ENCODE assay signal across 13 cellular contexts in the genomic region with DNA sequence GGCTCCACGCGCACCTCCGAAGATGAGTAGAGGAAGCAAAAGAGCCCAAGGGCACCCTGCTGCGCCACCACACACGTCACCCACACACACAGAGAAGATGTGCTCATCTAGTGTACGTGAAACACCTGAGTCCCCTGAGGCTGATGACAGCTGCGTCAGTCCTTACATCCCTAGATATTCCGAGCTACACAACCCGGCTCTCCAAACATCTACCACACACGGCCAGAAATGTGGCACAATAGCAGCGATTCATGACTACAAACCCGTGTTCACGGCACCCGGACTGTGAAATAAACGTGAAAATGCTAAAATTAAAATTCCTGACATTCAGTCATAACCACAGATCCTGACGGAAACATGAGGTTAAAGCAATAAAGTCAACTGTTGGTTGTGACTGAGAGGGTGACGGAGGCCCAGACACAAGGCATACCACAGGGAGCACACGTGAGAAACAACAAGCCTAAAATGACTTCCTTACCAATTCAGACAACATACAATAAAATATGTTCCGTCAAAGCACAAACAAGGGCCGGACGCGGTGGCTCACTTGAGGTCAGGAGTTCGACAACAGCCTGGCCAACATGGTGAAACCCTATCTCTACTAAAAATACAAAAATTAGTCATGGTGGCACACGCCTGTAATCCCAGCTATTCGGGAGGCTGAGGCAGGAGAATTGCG. TPM values are rescaled to one million over a fixed set of nuclear protein-coding genes. Genes with fewer than 3 reads are reported as not detected.
DNase-seq lines count a peak whose midpoint lies in the region; ATAC-seq, FAIRE-seq and TF ChIP-seq lines count a peak whose summit lies in the region.
"Had no signal": no experiment of that assay in that cellular context is flagged by ENCODE, and none has a peak within 500 bp of the region (broad histone marks: within the 10 kb centered on the region; RNA-seq: fewer than 3 reads in every experiment).

No MANE protein-coding gene starts in this region.

- H3K18ac ChIP-seq in H9 (ENCODE audit: insufficient read length, low read depth, low read length), result no peak overlapping the region

- H3K9me1 ChIP-seq in K562 (ENCODE audit: control insufficient read depth, insufficient read depth, low read length), result no peaks in the 10 kb centered on the region

- H3K4me3 Mint-ChIP-seq in H9, result no peak overlapping the region
- no peak overlapping the region for H3K4me3 Mint-ChIP-seq in naive B cell

- H3K27ac ChIP-seq in H9 (ENCODE audit: insufficient read length, low read depth, low read length), result no peak overlapping the region
- no peak overlapping the region for H3K27ac ChIP-seq in K562 (ENCODE audit: extremely low read depth, low read depth, low read length)

- DNase-seq in H9 (no peak), K562 (ENCODE audit: extremely low read depth in 1 of 4, low spot score in 3 of 4) (no peak), naive B cell (no peak), T-helper 1 cell (no peak)
- DNase-seq: activated T-cell treated with anti-CD3 and anti-CD28 coated beads, Interleukin-2, amount 50 U/mL, for 48 hours; DND-41; NCI-H146; NCI-H748 treated with DMSO at 0.1 percent for 48 hours; SHP77 treated with DMSO at 0.1 percent for 48 hours had no signal

- peaks cover 90% of the 10 kb centered on the region for H3K36me3 ChIP-seq in K562 (ENCODE audit: control insufficient read depth, insufficient read depth, low read length)

- H3K9me3 Mint-ChIP-seq in H9, result no peaks in the 10 kb centered on the region
- H3K9me3 Mint-ChIP-seq in naive B cell, result no peaks in the 10 kb centered on the region

- H3K27ac Mint-ChIP-seq in H9, result peak overlapping the region; percentile 40 to 65 (median 63); a peak in 6 of 7 replicates
- peak overlapping the region in 4 of 6 donors; percentile 27 to 77 (median 54) for H3K27ac Mint-ChIP-seq in naive B cell

- no peak overlapping the region for H2AK5ac ChIP-seq in H9 (ENCODE audit: insufficient read length, low read length)

- H3K14ac ChIP-seq in H9 (ENCODE audit: insufficient read depth, low read length), result no peak overlapping the region

- no peak for TF ChIP-seq RAD21 in K562 (CRISPR knock-in tag; conservative IDR thresholded peaks at IDR 0.05 in 1 of 2, IDR thresholded peaks at IDR 0.05 in 1 of 2)

- H3K79me2 ChIP-seq in H9 (ENCODE audit: insufficient read depth, low read length) (peaks cover 55% of the 10 kb centered on the region), K562 (ENCODE audit: control insufficient read depth, insufficient read depth, low read length) (peaks cover 95% of the 10 kb centered on the region)

- H3K4ac ChIP-seq in H9 (ENCODE audit: low read depth, low read length), result no peak overlapping the region

- no peak for FAIRE-seq in K562 (lab: Jason Lieb, UNC)
- FAIRE-seq: GM12892, keratinocyte had no signal

- no peak overlapping the region for H4K8ac ChIP-seq in H9 (replicated peaks; ENCODE audit: insufficient read length, low read depth, low read length)

- H4K5ac ChIP-seq in H9 (ENCODE audit: insufficient read length, low read depth, low read length), result no peak overlapping the region

- in situ Hi-C loops in K562 (cut with MboI), result loop anchor here (5.0 kb wide), 1 partner anchor 90 kb away; a partner anchor contains a TSS

- H3K9me3 ChIP-seq in H9 (ENCODE audit: control insufficient read depth, low read depth, low read length), result no peaks in the 10 kb centered on the region
- peaks cover 4% of the 10 kb centered on the region; the same call in 1 of the 2 replicates for H3K9me3 ChIP-seq in K562 (replicated peaks; ENCODE audit: control insufficient read depth, insufficient read depth, low read depth, low read length)

- H3K23ac ChIP-seq in H9 (ENCODE audit: insufficient read length, low read depth, low read length), result no peak overlapping the region

- peaks cover 3% of the 10 kb centered on the region for H4K20me1 ChIP-seq in H9 (ENCODE audit: control insufficient read depth, insufficient read depth, insufficient read length)
- H4K20me1 ChIP-seq in K562 (replicated peaks; ENCODE audit: control insufficient read depth, insufficient read depth, low read length), result peaks cover 15% of the 10 kb centered on the region

- ATAC-seq in K562 (no peak), naive B cell (ENCODE audit: low read depth in 2 of 2) (no peak), HG03520 (IDR thresholded peaks at IDR 0.05; ENCODE audit: unreplicated experiment) (no peak), HG02798 (IDR thresholded peaks at IDR 0.05; ENCODE audit: poor library complexity, unreplicated experiment) (no peak)

- intact Hi-C loops in K562 (cut with micrococcal nuclease), result no loop called here

- CTCF ChIA-PET in K562 (lab: Yijun Ruan, JAX; ENCODE audit: low intra/inter-chr PET ratio), result no interaction called here

- POLR2A ChIA-PET in K562 (lab: Yijun Ruan, JAX), result interaction anchor here (0.8 to 3.1 kb wide), 3 partner anchors 9 to 47 kb away, joined by 3 to 14 read pairs (median 6); no protein-coding TSS in a partner anchor

- H3K4me2 ChIP-seq in H9 (ENCODE audit: insufficient read depth, insufficient read length, low read length) (no peak overlapping the region), K562 (ENCODE audit: insufficient read depth, low read length) (no peak overlapping the region)

- BruUV-seq in K562 (replicated peaks; lab: Mats Ljungman, UMichigan), result no TSS peak

- H2BK20ac ChIP-seq in H9 (ENCODE audit: low read depth, low read length, poor library complexity, severe bottlenecking), result no peak overlapping the region

- H3K27me3 Mint-ChIP-seq in H9 (ENCODE audit: low read depth), result no peaks in the 10 kb centered on the region
- H3K27me3 Mint-ChIP-seq in naive B cell, result no peaks in the 10 kb centered on the region

- no peak overlapping the region for H2BK12ac ChIP-seq in H9 (ENCODE audit: insufficient read length, low read depth, low read length)

- H2BK15ac ChIP-seq in H9 (ENCODE audit: low read depth, low read length), result no peak overlapping the region

- H3K36me3 Mint-ChIP-seq in H9 (ENCODE audit: insufficient read depth in 1 of 3, low read depth in 3 of 3) (peaks cover 31 to 65% (median 57%) of the 10 kb centered on the region in 3 experiments), naive B cell (peaks cover 4 to 8% of the 10 kb centered on the region in 2 donors)

- no peak overlapping the region for H2BK120ac ChIP-seq in H9 (ENCODE audit: low read depth, low read length, poor library complexity, severe bottlenecking)

- H3K4me1 Mint-ChIP-seq in H9 (peaks cover 17 to 19% of the 10 kb centered on the region in 2 experiments), naive B cell (peaks cover 15 to 64% (median 36%) of the 10 kb centered on the region in 3 donors)

- H3K56ac ChIP-seq in H9 (ENCODE audit: insufficient read length, low read depth, low read length), result no peak overlapping the region

- WGBS in H9 (ENCODE audit: extremely low coverage, insufficient read length, low lambda C conversion rate), result no CpG with 5 or more reads among the region's 26 CpGs
- 94% methylated on average over 25 of the region's 26 CpGs for WGBS in K562 (ENCODE audit: insufficient coverage, low coverage, missing lambda C conversion rate)

- no peak for TF ChIP-seq EP300 in K562 (IDR thresholded peaks at IDR 0.05; ENCODE audit: low read length)

- no peak overlapping the region for H3K9ac ChIP-seq in H9 (ENCODE audit: extremely low read depth, insufficient read length, low read length)
- no peak overlapping the region for H3K9ac ChIP-seq in K562 (ENCODE audit: insufficient read depth in 1 of 2, low read depth in 2 of 2, low read length in 2 of 2)

- H3K4me3 ChIP-seq in K562, result no peak overlapping the region

- no peaks in the 10 kb centered on the region for H3K4me1 ChIP-seq in H9 (ENCODE audit: insufficient read depth, low read length)
- H3K4me1 ChIP-seq in K562 (replicated peaks in 1 of 2; ENCODE audit: control insufficient read depth in 2 of 2, insufficient read depth in 2 of 2, low read length in 2 of 2), result peaks cover 3 to 12% of the 10 kb centered on the region in 2 experiments; a peak in 3 of 5 replicates

- H2BK5ac ChIP-seq in H9 (ENCODE audit: insufficient read length, low read length), result no peak overlapping the region

- H2AFZ ChIP-seq in H9 (ENCODE audit: low read length), result no peak overlapping the region
- H2AFZ ChIP-seq in K562 (ENCODE audit: low read depth, low read length), result no peak overlapping the region

- H3K23me2 ChIP-seq in H9 (ENCODE audit: insufficient read length, low read depth, low read length, poor library complexity, severe bottlenecking), result no peaks in the 10 kb centered on the region

- H3K79me1 ChIP-seq in H9 (ENCODE audit: insufficient read depth, low read depth, low read length, poor library complexity, severe bottlenecking), result peaks cover 9% of the 10 kb centered on the region

- no peak overlapping the region for H4K91ac ChIP-seq in H9 (ENCODE audit: insufficient read length, low read depth, low read length)

- H3K27me3 ChIP-seq in H9 (ENCODE audit: insufficient read depth, low read length), result no peaks in the 10 kb centered on the region
- no peaks in the 10 kb centered on the region for H3K27me3 ChIP-seq in K562 (ENCODE audit: control insufficient read depth in 2 of 2, insufficient read depth in 2 of 2, low read length in 2 of 2)

- no peak for TF ChIP-seq POLR2A in K562 (conservative IDR thresholded peaks at IDR 0.05)

- H3T11ph ChIP-seq in H9 (ENCODE audit: low read length), result no peak overlapping the region

- no peak for TF ChIP-seq CTCF in H9 (conservative IDR thresholded peaks at IDR 0.05)
- no peak for TF ChIP-seq CTCF in K562 (IDR thresholded peaks at IDR 0.05 in 2 of 3, conservative IDR thresholded peaks at IDR 0.05 in 1 of 3; ENCODE audit: insufficient read depth in 2 of 3, low read depth in 1 of 3, low read length in 3 of 3)

RNA-seq across cellular contexts. Expression of a gene that starts 7.4 kb away (rescaled TPM):
- 179 and 186 TPM in 2 replicates for total RNA-seq in H9 (2021)
- total RNA-seq in K562 (2011; cell fraction: chromatin; rRNA removed; ENCODE audit: low replicate concordance), result 158 and 318 TPM in 2 replicates
- 177 TPM in 2 replicates for total RNA-seq in K562 (2011; cell fraction: nucleolus; rRNA removed)
- 165 and 176 TPM in 2 replicates for total RNA-seq in K562 (2011; cell fraction: nucleoplasm; rRNA removed)
- 157 and 175 TPM in 2 replicates for total RNA-seq in K562 (2014; rRNA removed)
- total RNA-seq in K562 (2014; rRNA removed; fragmentation: Illumina TruSeq; extraction: Trizol), result 75.3 and 77.6 TPM in 2 replicates
- total RNA-seq in K562 (2015; rRNA removed; fragmentation: Illumina TruSeq; extraction: Trizol), result 79.3 and 80.4 TPM in 2 replicates
- total RNA-seq in K562 (2021), result 185 and 187 TPM in 2 replicates
- polyA plus RNA-seq in K562 (2011; rRNA removed), result 77.5 and 94.6 TPM in 2 replicates
- polyA plus RNA-seq in K562 (2011; cell fraction: cytosol; rRNA removed), result 108 and 136 TPM in 2 replicates
- polyA plus RNA-seq in K562 (2011; cell fraction: nucleus; rRNA removed), result 118 and 152 TPM in 2 replicates
- polyA plus RNA-seq in K562 (2012), result 185 and 187 TPM in 2 replicates
- polyA plus RNA-seq in K562 (2014; fragmentation: Illumina TruSeq; extraction: Trizol), result 184 and 187 TPM in 2 replicates
- polyA plus RNA-seq in K562 (2014; fragmentation: Nextera tagmentation; extraction: Ambion mirVana), result 10 to 100 TPM; 70.8 to 90.8 TPM
- polyA plus RNA-seq in K562 (2014; rRNA removed), result 201 and 217 TPM in 2 replicates
- 79.6 and 115 TPM in 2 replicates for polyA minus RNA-seq in K562 (2011; rRNA and poly(A)+ RNA removed)
- 73.7 and 101 TPM in 2 replicates for polyA minus RNA-seq in K562 (2011; cell fraction: cytosol; rRNA and poly(A)+ RNA removed)
- polyA minus RNA-seq in K562 (2011; cell fraction: nucleus; rRNA and poly(A)+ RNA removed), result 42.8 and 44.6 TPM in 2 replicates
- 100 to 1,000 TPM; 165 to 257 (median 213) TPM for polyA plus RNA-seq in naive B cell (ENCODE audit: low read depth in 6 of 6)

RNA-seq across cellular contexts. Expression of a gene that starts 26.9 kb away (rescaled TPM):
- total RNA-seq in H9 (2021) (7.7 and 8.7 TPM in 2 replicates), K562 (2014; rRNA removed) (0.78 TPM in 1 of 2 replicates, not detected in the other), K562 (2014; rRNA removed; fragmentation: Illumina TruSeq; extraction: Trizol) (not detected in 2 replicates), K562 (2015; rRNA removed; fragmentation: Illumina TruSeq; extraction: Trizol) (0.38 and 0.43 TPM in 2 replicates), K562 (2021) (1.3 and 2.0 TPM in 2 replicates)
- 1.2 and 8.3 TPM in 2 replicates for total RNA-seq in K562 (2011; cell fraction: chromatin; rRNA removed; ENCODE audit: low replicate concordance)
- total RNA-seq in K562 (2011; cell fraction: nucleolus; rRNA removed), result 5.3 and 6.0 TPM in 2 replicates
- 2.6 and 6.0 TPM in 2 replicates for total RNA-seq in K562 (2011; cell fraction: nucleoplasm; rRNA removed)
- polyA plus RNA-seq in K562 (2011; rRNA removed) (0.24 TPM in 2 replicates), K562 (2014; fragmentation: Illumina TruSeq; extraction: Trizol) (not detected in 2 replicates), K562 (2014; fragmentation: Nextera tagmentation; extraction: Ambion mirVana) (not detected), K562 (2014; rRNA removed) (0.28 and 0.94 TPM in 2 replicates), naive B cell (ENCODE audit: low read depth in 6 of 6) (not detected)
- 0.46 TPM in 1 of 2 replicates, not detected in the other for polyA plus RNA-seq in K562 (2011; cell fraction: cytosol; rRNA removed)
- 3.5 and 8.1 TPM in 2 replicates for polyA plus RNA-seq in K562 (2011; cell fraction: nucleus; rRNA removed)
- 1.1 and 3.2 TPM in 2 replicates for polyA plus RNA-seq in K562 (2012)
- polyA minus RNA-seq in K562 (2011; rRNA and poly(A)+ RNA removed), result not detected in 2 replicates
- polyA minus RNA-seq in K562 (2011; cell fraction: cytosol; rRNA and poly(A)+ RNA removed), result not detected in 2 replicates
- 0.56 and 0.67 TPM in 2 replicates for polyA minus RNA-seq in K562 (2011; cell fraction: nucleus; rRNA and poly(A)+ RNA removed)

RNA-seq across cellular contexts. Expression of a gene that starts 32.6 kb away (rescaled TPM):
- total RNA-seq in H9 (2021) (15.2 TPM in 2 replicates), K562 (2014; rRNA removed) (2.2 and 3.1 TPM in 2 replicates), K562 (2014; rRNA removed; fragmentation: Illumina TruSeq; extraction: Trizol) (0.29 TPM in 1 of 2 replicates, not detected in the other), K562 (2015; rRNA removed; fragmentation: Illumina TruSeq; extraction: Trizol) (2.9 and 3.8 TPM in 2 replicates), K562 (2021) (6.3 and 7.7 TPM in 2 replicates)
- total RNA-seq in K562 (2011; cell fraction: chromatin; rRNA removed; ENCODE audit: low replicate concordance), result 0.83 and 3.0 TPM in 2 replicates
- total RNA-seq in K562 (2011; cell fraction: nucleolus; rRNA removed), result 3.7 and 4.7 TPM in 2 replicates
- total RNA-seq in K562 (2011; cell fraction: nucleoplasm; rRNA removed), result 2.1 and 4.0 TPM in 2 replicates
- polyA plus RNA-seq in K562 (2011; rRNA removed) (1.4 and 2.3 TPM in 2 replicates), K562 (2014; fragmentation: Illumina TruSeq; extraction: Trizol) (1.6 and 4.4 TPM in 2 replicates), K562 (2014; fragmentation: Nextera tagmentation; extraction: Ambion mirVana) (under 1 TPM; 0.08 to 0.11 TPM), K562 (2014; rRNA removed) (3.2 and 5.5 TPM in 2 replicates), naive B cell (ENCODE audit: low read depth in 6 of 6) (under 1 TPM in 3 of 6 donors, not detected in 3; 0.13 to 0.75 (median 0.19) TPM)
- 4.3 and 18.6 TPM in 2 replicates for polyA plus RNA-seq in K562 (2011; cell fraction: cytosol; rRNA removed)
- polyA plus RNA-seq in K562 (2011; cell fraction: nucleus; rRNA removed), result 2.5 and 5.4 TPM in 2 replicates
- polyA plus RNA-seq in K562 (2012), result 6.7 and 7.8 TPM in 2 replicates
- 0.45 and 1.0 TPM in 2 replicates for polyA minus RNA-seq in K562 (2011; rRNA and poly(A)+ RNA removed)
- 7.0 and 9.5 TPM in 2 replicates for polyA minus RNA-seq in K562 (2011; cell fraction: cytosol; rRNA and poly(A)+ RNA removed)
- polyA minus RNA-seq in K562 (2011; cell fraction: nucleus; rRNA and poly(A)+ RNA removed), result 2.7 and 3.0 TPM in 2 replicates

RNA-seq across cellular contexts. Expression of a gene that starts 48.0 kb away (rescaled TPM):
- total RNA-seq in H9 (2021) (77.8 and 78.9 TPM in 2 replicates), K562 (2014; rRNA removed) (13.1 and 18.6 TPM in 2 replicates), K562 (2014; rRNA removed; fragmentation: Illumina TruSeq; extraction: Trizol) (0.48 and 0.62 TPM in 2 replicates), K562 (2015; rRNA removed; fragmentation: Illumina TruSeq; extraction: Trizol) (3.1 and 4.9 TPM in 2 replicates), K562 (2021) (17.0 and 17.2 TPM in 2 replicates)
- total RNA-seq in K562 (2011; cell fraction: chromatin; rRNA removed; ENCODE audit: low replicate concordance), result 59.7 and 195 TPM in 2 replicates
- total RNA-seq in K562 (2011; cell fraction: nucleolus; rRNA removed), result 141 and 146 TPM in 2 replicates
- total RNA-seq in K562 (2011; cell fraction: nucleoplasm; rRNA removed), result 57.8 and 65.2 TPM in 2 replicates
- polyA plus RNA-seq in K562 (2011; rRNA removed) (6.6 and 10.1 TPM in 2 replicates), K562 (2014; fragmentation: Illumina TruSeq; extraction: Trizol) (0.80 and 1.4 TPM in 2 replicates), K562 (2014; fragmentation: Nextera tagmentation; extraction: Ambion mirVana) (under 1 TPM in 1 of 2 experiments, not detected in 1; 0.04 TPM), K562 (2014; rRNA removed) (12.0 and 16.8 TPM in 2 replicates), naive B cell (ENCODE audit: low read depth in 6 of 6) (10 to 100 TPM; 11.0 to 20.6 (median 13.1) TPM)
- 9.9 and 25.0 TPM in 2 replicates for polyA plus RNA-seq in K562 (2011; cell fraction: cytosol; rRNA removed)
- 105 and 181 TPM in 2 replicates for polyA plus RNA-seq in K562 (2011; cell fraction: nucleus; rRNA removed)
- polyA plus RNA-seq in K562 (2012), result 16.8 and 55.2 TPM in 2 replicates
- polyA minus RNA-seq in K562 (2011; rRNA and poly(A)+ RNA removed), result 4.4 and 5.2 TPM in 2 replicates
- 7.8 and 14.8 TPM in 2 replicates for polyA minus RNA-seq in K562 (2011; cell fraction: cytosol; rRNA and poly(A)+ RNA removed)
- polyA minus RNA-seq in K562 (2011; cell fraction: nucleus; rRNA and poly(A)+ RNA removed), result 40.3 and 45.4 TPM in 2 replicates

RNA-seq across cellular contexts. Expression of a gene that starts 55.3 kb away (rescaled TPM):
- 55.8 and 59.4 TPM in 2 replicates for total RNA-seq in H9 (2021)
- 54.7 and 190 TPM in 2 replicates for total RNA-seq in K562 (2011; cell fraction: chromatin; rRNA removed; ENCODE audit: low replicate concordance)
- total RNA-seq in K562 (2011; cell fraction: nucleolus; rRNA removed), result 155 and 182 TPM in 2 replicates
- 64.8 and 77.4 TPM in 2 replicates for total RNA-seq in K562 (2011; cell fraction: nucleoplasm; rRNA removed)
- 173 and 183 TPM in 2 replicates for total RNA-seq in K562 (2014; rRNA removed)
- 18.6 and 20.2 TPM in 2 replicates for total RNA-seq in K562 (2014; rRNA removed; fragmentation: Illumina TruSeq; extraction: Trizol)
- total RNA-seq in K562 (2015; rRNA removed; fragmentation: Illumina TruSeq; extraction: Trizol), result 80.1 and 87.1 TPM in 2 replicates
- 151 and 167 TPM in 2 replicates for total RNA-seq in K562 (2021)
- 36.7 and 40.8 TPM in 2 replicates for polyA plus RNA-seq in K562 (2011; rRNA removed)
- 47.1 and 118 TPM in 2 replicates for polyA plus RNA-seq in K562 (2011; cell fraction: cytosol; rRNA removed)
- polyA plus RNA-seq in K562 (2011; cell fraction: nucleus; rRNA removed), result 98.3 and 162 TPM in 2 replicates
- 69.9 and 90.0 TPM in 2 replicates for polyA plus RNA-seq in K562 (2012)
- polyA plus RNA-seq in K562 (2014; fragmentation: Illumina TruSeq; extraction: Trizol), result 29.2 and 90.5 TPM in 2 replicates
- 1 to 10 TPM in 1 of 2 experiments, under 1 TPM in 1; 0.10 to 1.0 TPM for polyA plus RNA-seq in K562 (2014; fragmentation: Nextera tagmentation; extraction: Ambion mirVana)
- polyA plus RNA-seq in K562 (2014; rRNA removed), result 123 and 131 TPM in 2 replicates
- polyA minus RNA-seq in K562 (2011; rRNA and poly(A)+ RNA removed), result 14.9 and 33.5 TPM in 2 replicates
- polyA minus RNA-seq in K562 (2011; cell fraction: cytosol; rRNA and poly(A)+ RNA removed), result 50.2 and 62.0 TPM in 2 replicates
- polyA minus RNA-seq in K562 (2011; cell fraction: nucleus; rRNA and poly(A)+ RNA removed), result 28.4 and 31.9 TPM in 2 replicates
- polyA plus RNA-seq in naive B cell (ENCODE audit: low read depth in 6 of 6), result 10 to 100 TPM in 1 of 6 donors, 1 to 10 TPM in 5; 2.1 to 13.0 (median 5.8) TPM
